8 cellular contexts compared by ENCODE assay signal in the genomic region with DNA sequence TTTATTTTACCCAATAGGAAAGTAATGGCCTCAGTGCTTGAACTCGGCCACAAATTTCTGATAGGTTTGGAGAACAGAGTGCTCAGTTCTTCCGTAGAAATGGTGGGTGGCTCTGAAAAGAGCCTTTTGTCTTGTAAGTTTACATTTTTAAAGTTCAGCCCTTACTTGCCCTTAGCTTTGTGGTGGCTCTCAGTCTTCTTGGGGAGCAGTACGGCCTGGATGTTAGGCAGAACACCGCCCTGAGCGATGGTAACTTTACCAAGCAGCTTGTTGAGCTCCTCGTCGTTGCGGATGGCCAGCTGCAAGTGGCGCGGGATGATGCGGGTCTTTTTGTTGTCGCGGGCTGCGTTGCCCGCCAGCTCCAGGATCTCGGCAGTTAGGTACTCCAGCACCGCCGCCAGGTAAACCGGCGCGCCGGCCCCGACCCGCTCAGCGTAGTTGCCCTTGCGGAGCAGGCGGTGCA. TPM values are rescaled to one million over a fixed set of nuclear protein-coding genes. Genes with fewer than 3 reads are reported as not detected.
DNase-seq lines count a peak whose midpoint lies in the region; ATAC-seq and TF ChIP-seq lines count a peak whose summit lies in the region.

No MANE protein-coding gene starts in this region.

- no peak overlapping the region for H3K23ac ChIP-seq in H9 (ENCODE audit: insufficient read length, low read depth, low read length)

- peaks cover 19% of the 10 kb centered on the region for H3K23me2 ChIP-seq in H9 (ENCODE audit: insufficient read length, low read depth, low read length, poor library complexity, severe bottlenecking)

- H4K8ac ChIP-seq in H9 (replicated peaks; ENCODE audit: insufficient read length, low read depth, low read length) = no peak overlapping the region

- peaks cover 33 to 36% of the 10 kb centered on the region in 2 experiments for H3K4me1 Mint-ChIP-seq in H9
- peaks cover 27% of the 10 kb centered on the region for H3K4me1 Mint-ChIP-seq in activated naive CD4-positive, alpha-beta T cell treated with anti-CD3 and anti-CD28 coated beads for 36 hours (ENCODE audit: low read depth)

- no peaks in the 10 kb centered on the region for H3K79me2 ChIP-seq in H9 (ENCODE audit: insufficient read depth, low read length)

- H3K36me3 ChIP-seq in SJCRH30 = no peaks in the 10 kb centered on the region

- no peak overlapping the region for H2AFZ ChIP-seq in H9 (ENCODE audit: low read length)

- no peak overlapping the region for H4K5ac ChIP-seq in H9 (ENCODE audit: insufficient read length, low read depth, low read length)

- H2AK5ac ChIP-seq in H9 (ENCODE audit: insufficient read length, low read length) = no peak overlapping the region

- H3K4me3 Mint-ChIP-seq in H9 = no peak overlapping the region
- H3K4me3 Mint-ChIP-seq in activated naive CD4-positive, alpha-beta T cell treated with anti-CD3 and anti-CD28 coated beads for 36 hours = no peak overlapping the region

- no peak overlapping the region for H2BK12ac ChIP-seq in H9 (ENCODE audit: insufficient read length, low read depth, low read length)

- peak overlapping the region; percentile 99 for H3K9ac ChIP-seq in H9 (ENCODE audit: extremely low read depth, insufficient read length, low read length)

- CTCF ChIA-PET in activated naive CD4-positive, alpha-beta T cell treated with anti-CD3 and anti-CD28 coated beads for 36 hours (lab: Charles Lee) = interaction anchor here (0.5 to 4.3 kb wide), 8 partner anchors 10 to 973 kb away, joined by 3 to 35 read pairs (median 4); a partner anchor contains a TSS

- H3K56ac ChIP-seq in H9 (ENCODE audit: insufficient read length, low read depth, low read length) = peak overlapping the region; percentile 82

- H3K27me3 Mint-ChIP-seq in H9 (ENCODE audit: low read depth) = peaks cover 9% of the 10 kb centered on the region; the same call in 1 of the 2 replicates
- H3K27me3 Mint-ChIP-seq in activated naive CD4-positive, alpha-beta T cell treated with anti-CD3 and anti-CD28 coated beads for 36 hours (ENCODE audit: low read depth) = peaks cover 2% of the 10 kb centered on the region

- no peaks in the 10 kb centered on the region for H3K27me3 ChIP-seq in H9 (ENCODE audit: insufficient read depth, low read length)
- H3K27me3 ChIP-seq in SJCRH30 = no peaks in the 10 kb centered on the region

- H3K14ac ChIP-seq in H9 (ENCODE audit: insufficient read depth, low read length) = peak overlapping the region; percentile 83

- peaks cover 0 to 3% of the 10 kb centered on the region in 2 experiments; a peak in 1 of 5 replicates for H3K9me3 Mint-ChIP-seq in H9
- no peaks in the 10 kb centered on the region for H3K9me3 Mint-ChIP-seq in activated naive CD4-positive, alpha-beta T cell treated with anti-CD3 and anti-CD28 coated beads for 36 hours

- H2BK5ac ChIP-seq in H9 (ENCODE audit: insufficient read length, low read length) = peak overlapping the region; percentile 48

- no peak for ATAC-seq in GM18519 (IDR thresholded peaks at IDR 0.05; ENCODE audit: low FRiP score, unreplicated experiment)

- TF ChIP-seq CTCF in H9 (conservative IDR thresholded peaks at IDR 0.05) (no peak), fibroblast of villous mesenchyme (IDR thresholded peaks at IDR 0.05; ENCODE audit: insufficient read depth, low read depth, low read length) (no peak)

- intact Hi-C loops in activated naive CD4-positive, alpha-beta T cell treated with anti-CD3 and anti-CD28 coated beads for 36 hours (cut with micrococcal nuclease) = loop anchor here (1.0 to 10.0 kb wide), 9 partner anchors 25 to 1868 kb away; a partner anchor contains a TSS

- H3K79me1 ChIP-seq in H9 (ENCODE audit: insufficient read depth, low read depth, low read length, poor library complexity, severe bottlenecking) = no peaks in the 10 kb centered on the region

- no peak for DNase-seq in H9
- no peak for DNase-seq in SJCRH30
- DNase-seq in fibroblast of villous mesenchyme (ENCODE audit: low read depth) = no peak
- DNase-seq in MV-4-11 (lab: John Stamatoyannopoulos, UW) = no peak
- DNase-seq in dermis blood vessel endothelial cell = no peak
- no peak for DNase-seq in activated naive CD4-positive, alpha-beta T cell treated with anti-CD3 and anti-CD28 coated beads for 36 hours

- H2BK15ac ChIP-seq in H9 (ENCODE audit: low read depth, low read length) = no peak overlapping the region

- H3K4me1 ChIP-seq in H9 (ENCODE audit: insufficient read depth, low read length) (peaks cover 5% of the 10 kb centered on the region), SJCRH30 (no peaks in the 10 kb centered on the region)

- H3K27ac ChIP-seq in H9 (ENCODE audit: insufficient read length, low read depth, low read length) (peak overlapping the region; percentile 91), SJCRH30 (peak overlapping the region; percentile 94), skin epidermis (peak overlapping the region in 20 of 21 experiments; percentile 41 to 87 (median 75))

- WGBS in H9 (ENCODE audit: extremely low coverage, insufficient read length, low lambda C conversion rate) = no CpG with 5 or more reads among the region's 27 CpGs

- H3K4me2 ChIP-seq in H9 (ENCODE audit: insufficient read depth, insufficient read length, low read length) = peak overlapping the region; percentile 62

- H3K9me3 ChIP-seq in H9 (ENCODE audit: control insufficient read depth, low read depth, low read length) (no peaks in the 10 kb centered on the region), SJCRH30 (replicated peaks) (no peaks in the 10 kb centered on the region)

- peak overlapping the region; percentile 79 for H3K18ac ChIP-seq in H9 (ENCODE audit: insufficient read length, low read depth, low read length)

- H3K4me3 ChIP-seq in SJCRH30 (peak overlapping the region; percentile 77), fibroblast of villous mesenchyme (ENCODE audit: low read depth, low read length) (peak overlapping the region; percentile 78), skin epidermis (peak overlapping the region; percentile 41 to 68 (median 54))

- H3K36me3 Mint-ChIP-seq in H9 (ENCODE audit: insufficient read depth in 1 of 3, low read depth in 3 of 3) = peaks cover 0 to 4% (median 3%) of the 10 kb centered on the region in 3 experiments; a peak in 3 of 7 replicates
- H3K36me3 Mint-ChIP-seq in activated naive CD4-positive, alpha-beta T cell treated with anti-CD3 and anti-CD28 coated beads for 36 hours (ENCODE audit: low read depth) = peaks cover 9% of the 10 kb centered on the region

- no peak overlapping the region for H2BK120ac ChIP-seq in H9 (ENCODE audit: low read depth, low read length, poor library complexity, severe bottlenecking)

- H3T11ph ChIP-seq in H9 (ENCODE audit: low read length) = no peak overlapping the region

- H3K4ac ChIP-seq in H9 (ENCODE audit: low read depth, low read length) = no peak overlapping the region; the same call in 1 of the 2 replicates

- no peak overlapping the region for H2BK20ac ChIP-seq in H9 (ENCODE audit: low read depth, low read length, poor library complexity, severe bottlenecking)

- no peaks in the 10 kb centered on the region for H4K20me1 ChIP-seq in H9 (ENCODE audit: control insufficient read depth, insufficient read depth, insufficient read length)

- H4K91ac ChIP-seq in H9 (ENCODE audit: insufficient read length, low read depth, low read length) = no peak overlapping the region

- H3K27ac Mint-ChIP-seq in H9 = peak overlapping the region; percentile 99 to 100 (median 99)
- no peak overlapping the region for H3K27ac Mint-ChIP-seq in activated naive CD4-positive, alpha-beta T cell treated with anti-CD3 and anti-CD28 coated beads for 36 hours

RNA-seq across cellular contexts. Expression of a gene that starts 19.6 kb away (rescaled TPM):
- total RNA-seq in H9 (2021) (not detected in 2 replicates), fibroblast of villous mesenchyme (not detected in 2 replicates), dermis blood vessel endothelial cell (not detected in 2 replicates)
- total RNA-seq in SJCRH30 (2014; rRNA removed; shearing (Covaris generic)) = not detected in 2 replicates
- total RNA-seq in activated naive CD4-positive, alpha-beta T cell treated with anti-CD3 and anti-CD28 coated beads for 36 hours = not detected
